In genomic region chr19:38693380-38694223, GRCh38 we compare ENCODE assay signal across 8 cellular contexts. TPM values are rescaled to one million over a fixed set of nuclear protein-coding genes. Genes with fewer than 3 reads are reported as not detected.
A peak's percentile ranks its signal among the peaks of the same experiment; 100 is the strongest.
DNase-seq lines count a peak whose midpoint lies in the region; ATAC-seq, FAIRE-seq and TF ChIP-seq lines count a peak whose summit lies in the region.

No MANE protein-coding gene starts in this region.

- intact Hi-C loops in cardiac septum (cut with DNase I) = loop anchor here (2.0 kb wide), 1 partner anchor 29 kb away; no protein-coding TSS in a partner anchor

- TF ChIP-seq POLR2A in GM12892 (IDR thresholded peaks at IDR 0.05; ENCODE audit: low read depth, low read length) = no peak

- DNase-seq in GM12892 (ENCODE audit: insufficient read length) = peak; percentile 71
- DNase-seq in LoVo (ENCODE audit: low spot score) = peak; percentile 37
- DNase-seq in cardiac septum (ENCODE audit: low spot score) = peak; percentile 77
- peak; percentile 81 for DNase-seq in retina
- DNase-seq in DMS79 treated with DMSO at 0.1 percent for 48 hours (lab: John Stamatoyannopoulos, UW) = no peak
- no peak for DNase-seq in NCI-H2107 treated with DMSO at 0.1 percent for 48 hours (lab: John Stamatoyannopoulos, UW; ENCODE audit: unreplicated experiment)
- DNase-seq in midbrain (lab: John Stamatoyannopoulos, UW) = no peak

- no peaks in the 10 kb centered on the region for H3K9me3 Mint-ChIP-seq in activated T-helper 17 cell treated with anti-CD3 and anti-CD28 coated beads, Interleukin-2, amount 50 U/mL, for 72 hours

- peaks cover 62% of the 10 kb centered on the region for H3K36me3 Mint-ChIP-seq in activated T-helper 17 cell treated with anti-CD3 and anti-CD28 coated beads, Interleukin-2, amount 50 U/mL, for 72 hours (ENCODE audit: low read depth)

- peak; percentile 84 for ATAC-seq in activated T-helper 17 cell treated with anti-CD3 and anti-CD28 coated beads, Interleukin-2, amount 50 U/mL, for 72 hours (replicated peaks)

- peaks cover 66% of the 10 kb centered on the region for H3K4me1 Mint-ChIP-seq in activated T-helper 17 cell treated with anti-CD3 and anti-CD28 coated beads, Interleukin-2, amount 50 U/mL, for 72 hours

- peak overlapping the region; percentile 76 for H3K27ac Mint-ChIP-seq in activated T-helper 17 cell treated with anti-CD3 and anti-CD28 coated beads, Interleukin-2, amount 50 U/mL, for 72 hours

- no peaks in the 10 kb centered on the region for H3K27me3 Mint-ChIP-seq in activated T-helper 17 cell treated with anti-CD3 and anti-CD28 coated beads, Interleukin-2, amount 50 U/mL, for 72 hours

- peak; percentile 89 for FAIRE-seq in GM12892 (lab: Jason Lieb, UNC)

- peak overlapping the region; percentile 52 for H3K4me3 Mint-ChIP-seq in activated T-helper 17 cell treated with anti-CD3 and anti-CD28 coated beads, Interleukin-2, amount 50 U/mL, for 72 hours

RNA-seq across cellular contexts. Expression of gene ACTN4, which starts 46.2 kb away (rescaled TPM):
- 113 TPM for polyA plus RNA-seq in GM12892 (2012; ENCODE audit: missing spikeins)
- total RNA-seq in activated T-helper 17 cell treated with anti-CD3 and anti-CD28 coated beads, Interleukin-2, amount 50 U/mL, for 72 hours = 100 to 1,000 TPM; 312 to 393 TPM
- total RNA-seq in cardiac septum = 190 TPM

RNA-seq across cellular contexts. Expression of gene CAPN12, which starts 50.7 kb away (rescaled TPM):
- 5.8 TPM for polyA plus RNA-seq in GM12892 (2012; ENCODE audit: missing spikeins)
- total RNA-seq in activated T-helper 17 cell treated with anti-CD3 and anti-CD28 coated beads, Interleukin-2, amount 50 U/mL, for 72 hours = 10 to 100 TPM in 1 of 2 donors, 1 to 10 TPM in 1; 3.8 to 75.3 TPM
- total RNA-seq in cardiac septum = 1.7 TPM

Comparison
In these comparisons a context has a peak if more than half of its experiments do, and no peak if none do; other contexts are left out.
1. DNase-seq: peak in GM12892 (single experiment), LoVo (single experiment), cardiac septum (single experiment) and retina (single experiment); none in DMS79 treated with DMSO at 0.1 percent for 48 hours (single experiment), NCI-H2107 treated with DMSO at 0.1 percent for 48 hours (single experiment) and midbrain (single experiment).